Comparison of ENCODE assay signal across 19 cellular contexts in genomic region chr4:6672131-6672530, GRCh38. TPM values are rescaled to one million over a fixed set of nuclear protein-coding genes. Genes with fewer than 3 reads are reported as not detected.
A peak's percentile ranks its signal among the peaks of the same experiment; 100 is the strongest.
DNase-seq lines count a peak whose midpoint lies in the region; ATAC-seq and TF ChIP-seq lines count a peak whose summit lies in the region.
"Had no signal": no experiment of that assay in that cellular context is flagged by ENCODE, and none has a peak within 500 bp of the region (broad histone marks: within the 10 kb centered on the region; RNA-seq: fewer than 3 reads in every experiment).

No MANE protein-coding gene starts in this region.

- intact Hi-C loops in spleen (cut with DNase I; ENCODE audit: low total_unique reads), result no loop called here

- TF ChIP-seq POLR2A in spleen (IDR thresholded peaks at IDR 0.05), result no peak

- H3K4me1 Mint-ChIP-seq in activated naive CD8-positive, alpha-beta T cell treated with anti-CD3 and anti-CD28 coated beads for 36 hours, result peaks cover 34% of the 10 kb centered on the region
- H3K4me1 Mint-ChIP-seq in activated naive CD8-positive, alpha-beta T cell treated with anti-CD3 and anti-CD28 coated beads, Interleukin-2, amount 50 U/mL, for 24 hours, result peaks cover 38% of the 10 kb centered on the region

- H3K36me3 ChIP-seq in spleen, result peaks cover 0 to 35% (median 0%) of the 10 kb centered on the region in 6 donors

- peaks cover 32% of the 10 kb centered on the region for H3K36me3 Mint-ChIP-seq in activated naive CD8-positive, alpha-beta T cell treated with anti-CD3 and anti-CD28 coated beads for 36 hours
- H3K36me3 Mint-ChIP-seq in activated naive CD8-positive, alpha-beta T cell treated with anti-CD3 and anti-CD28 coated beads, Interleukin-2, amount 50 U/mL, for 24 hours (ENCODE audit: low read depth), result peaks cover 27% of the 10 kb centered on the region

- no peak overlapping the region for H3K4me3 Mint-ChIP-seq in activated naive CD8-positive, alpha-beta T cell treated with anti-CD3 and anti-CD28 coated beads for 36 hours
- H3K4me3 Mint-ChIP-seq in activated naive CD8-positive, alpha-beta T cell treated with anti-CD3 and anti-CD28 coated beads, Interleukin-2, amount 50 U/mL, for 24 hours, result no peak overlapping the region
- H3K4me3 Mint-ChIP-seq: CD14-positive monocyte had no signal

- CTCF ChIA-PET in RWPE1 (lab: Yijun Ruan, JAX), result no interaction called here

- no peak for DNase-seq in activated naive CD8-positive, alpha-beta T cell treated with anti-CD3 and anti-CD28 coated beads for 36 hours
- DNase-seq in activated naive CD8-positive, alpha-beta T cell treated with anti-CD3 and anti-CD28 coated beads, Interleukin-2, amount 50 U/mL, for 24 hours, result no peak
- DNase-seq in RWPE1 (ENCODE audit: low spot score), result no peak
- DNase-seq in spleen, result peak; percentile 75
- no peak for DNase-seq in NCI-H187 (lab: John Stamatoyannopoulos, UW)
- no peak for DNase-seq in activated naive CD4-positive, alpha-beta T cell treated with Interleukin-2 at 50 U/mL for 16 hours
- DNase-seq: 8988T; ACHN; AML-193; BE2C; Caco-2; CD4-positive, alpha-beta T cell; DMS153; DND-41; GOT3 had no signal

- H3K27ac Mint-ChIP-seq in activated naive CD8-positive, alpha-beta T cell treated with anti-CD3 and anti-CD28 coated beads for 36 hours, result peak overlapping the region; percentile 40
- H3K27ac Mint-ChIP-seq in activated naive CD8-positive, alpha-beta T cell treated with anti-CD3 and anti-CD28 coated beads, Interleukin-2, amount 50 U/mL, for 24 hours, result no peak overlapping the region
- H3K27ac Mint-ChIP-seq: CD14-positive monocyte; CD4-positive, alpha-beta T cell had no signal

- peaks cover 23 to 43% (median 31%) of the 10 kb centered on the region in 6 donors for H3K4me1 ChIP-seq in spleen
- H3K4me1 ChIP-seq: BE2C had no signal

- H3K27ac ChIP-seq in RWPE1 (peak overlapping the region; percentile 87), spleen (no peak overlapping the region)

- H3K4me3 ChIP-seq in spleen, result no peak overlapping the region
- H3K4me3 ChIP-seq: A549, HAP-1 had no signal

- ATAC-seq in activated naive CD8-positive, alpha-beta T cell treated with anti-CD3 and anti-CD28 coated beads, Interleukin-2, amount 50 U/mL, for 24 hours, result no peak
- ATAC-seq: A549 had no signal

- H3K27me3 Mint-ChIP-seq in activated naive CD8-positive, alpha-beta T cell treated with anti-CD3 and anti-CD28 coated beads for 36 hours, result no peaks in the 10 kb centered on the region
- no peaks in the 10 kb centered on the region for H3K27me3 Mint-ChIP-seq in activated naive CD8-positive, alpha-beta T cell treated with anti-CD3 and anti-CD28 coated beads, Interleukin-2, amount 50 U/mL, for 24 hours
- H3K27me3 Mint-ChIP-seq: CD4-positive, alpha-beta T cell had no signal

- POLR2A ChIA-PET in RWPE1 (lab: Yijun Ruan, JAX; ENCODE audit: low non-redundant PET), result no interaction called here

- TF ChIP-seq CTCF in RWPE1 (conservative IDR thresholded peaks at IDR 0.05; ENCODE audit: low read depth) (no peak), spleen (IDR thresholded peaks at IDR 0.05 in 8 of 11, conservative IDR thresholded peaks at IDR 0.05 in 3 of 11) (no peak)

- H3K27me3 ChIP-seq in spleen (replicated peaks in 1 of 7), result no peaks in the 10 kb centered on the region
- H3K27me3 ChIP-seq: BE2C; BLaER1 treated with 17β-estradiol and CSF1 and Interleukin-3, amounts not matched to agents 10 nM and 100 nM had no signal

- H3K9me3 ChIP-seq in spleen, result no peaks in the 10 kb centered on the region
- H3K9me3 ChIP-seq: A549, BE2C, Caco-2, HAP-1 had no signal

- H3K9me3 Mint-ChIP-seq in activated naive CD8-positive, alpha-beta T cell treated with anti-CD3 and anti-CD28 coated beads for 36 hours, result peaks cover 2% of the 10 kb centered on the region
- H3K9me3 Mint-ChIP-seq in activated naive CD8-positive, alpha-beta T cell treated with anti-CD3 and anti-CD28 coated beads, Interleukin-2, amount 50 U/mL, for 24 hours, result no peaks in the 10 kb centered on the region
- H3K9me3 Mint-ChIP-seq: CD4-positive, alpha-beta T cell had no signal

- WGBS in spleen, 5 donors, result 94 to 96% (median 96%) methylated on average over 19 of the region's 19 CpGs

RNA-seq across cellular contexts. Expression of gene S100P, which starts 21.5 kb away (rescaled TPM):
- 1 to 10 TPM in 1 of 2 experiments, under 1 TPM in 1; 0.37 to 2.5 TPM for total RNA-seq in activated naive CD8-positive, alpha-beta T cell treated with anti-CD3 and anti-CD28 coated beads for 36 hours
- 100 to 1,000 TPM in 2 of 7 donors, 10 to 100 TPM in 5; 17.1 to 162 (median 34.9) TPM for total RNA-seq in spleen
- polyA plus RNA-seq in spleen, result 10 to 100 TPM in 1 of 3 donors, 1 to 10 TPM in 2; 3.5 to 15.3 (median 8.8) TPM

RNA-seq across cellular contexts. Expression of gene MRFAP1, which starts 31.6 kb away (rescaled TPM):
- 100 to 1,000 TPM; 107 to 109 TPM for total RNA-seq in activated naive CD8-positive, alpha-beta T cell treated with anti-CD3 and anti-CD28 coated beads for 36 hours
- total RNA-seq in spleen, result 100 to 1,000 TPM; 181 to 265 (median 227) TPM
- polyA plus RNA-seq in spleen, result 100 to 1,000 TPM; 133 to 299 (median 191) TPM

RNA-seq across cellular contexts. Expression of gene MRFAP1L1, which starts 37.5 kb away (rescaled TPM):
- total RNA-seq in activated naive CD8-positive, alpha-beta T cell treated with anti-CD3 and anti-CD28 coated beads for 36 hours, result 10 to 100 TPM; 41.4 to 42.5 TPM
- 10 to 100 TPM; 45.6 to 96.9 (median 57.1) TPM for total RNA-seq in spleen
- 10 to 100 TPM; 50.6 to 74.2 (median 67.7) TPM for polyA plus RNA-seq in spleen

RNA-seq across cellular contexts. Expression of gene BLOC1S4, which starts 43.8 kb away (rescaled TPM):
- 10 to 100 TPM; 19.4 to 21.0 TPM for total RNA-seq in activated naive CD8-positive, alpha-beta T cell treated with anti-CD3 and anti-CD28 coated beads for 36 hours
- 10 to 100 TPM; 13.4 to 24.2 (median 16.7) TPM for total RNA-seq in spleen
- polyA plus RNA-seq in spleen, result 10 to 100 TPM; 19.6 to 22.8 (median 20.3) TPM

Comparison
In these comparisons a context has a peak if more than half of its experiments do, and no peak if none do; other contexts are left out.
1. RNA of gene S100P, which starts 21.5 kb away (total RNA-seq): 17.1 to 162 TPM in spleen; 0.37 to 2.5 TPM in activated naive CD8-positive, alpha-beta T cell treated with anti-CD3 and anti-CD28 coated beads for 36 hours; every median in the first group is over 4 times any median in the second.